ENCODE assay signal across 9 cellular contexts in genomic region chr11:35214792-35215193, GRCh38.
DNase-seq lines count a peak whose midpoint lies in the region; ATAC-seq and TF ChIP-seq lines count a peak whose summit lies in the region.
"Had no signal": no experiment of that assay in that cellular context is flagged by ENCODE, and none has a peak within 500 bp of the region (broad histone marks: within the 10 kb centered on the region; RNA-seq: fewer than 3 reads in every experiment).

No MANE protein-coding gene starts in this region.

- no peak overlapping the region for H3K4me3 ChIP-seq in endodermal cell (ENCODE audit: low read length)

- H3K4me1 ChIP-seq in endodermal cell (ENCODE audit: control insufficient read depth, insufficient read depth, low read length): no peaks in the 10 kb centered on the region

- TF ChIP-seq CTCF in endodermal cell (conservative IDR thresholded peaks at IDR 0.05): no peak

- peaks cover 89% of the 10 kb centered on the region for H3K36me3 Mint-ChIP-seq in T-cell
- no peaks in the 10 kb centered on the region for H3K36me3 Mint-ChIP-seq in endodermal cell (ENCODE audit: low read depth)

- peak; percentile 64 for DNase-seq in ELF-1 (ENCODE audit: low read depth, low spot score)
- peak in 2 of 34 experiments; percentile 12 to 26 for DNase-seq in T-cell
- DNase-seq in endodermal cell: peak; percentile 89
- peak; percentile 77 for DNase-seq in smooth muscle cell of the brain vasculature (ENCODE audit: low read depth, low spot score)
- DNase-seq in NCI-H1048 (lab: John Stamatoyannopoulos, UW): no peak
- no peak for DNase-seq in GM19240 (ENCODE audit: insufficient read length, low spot score)
- DNase-seq in UCSD-AML1 (lab: John Stamatoyannopoulos, UW; ENCODE audit: unreplicated experiment): no peak
- DNase-seq: SIG-M5 had no signal

- no peak overlapping the region for H3K27ac ChIP-seq in endodermal cell (ENCODE audit: low read depth, low read length)

- H3K27ac Mint-ChIP-seq in T-cell: peak overlapping the region; percentile 94 to 97
- peak overlapping the region; percentile 28 for H3K27ac Mint-ChIP-seq in endodermal cell

- CTCF ChIA-PET in T-cell (lab: Charles Lee): no interaction called here

- no peaks in the 10 kb centered on the region for H3K27me3 ChIP-seq in endodermal cell (ENCODE audit: control insufficient read depth, insufficient read depth, low read length, poor library complexity, severe bottlenecking)

- H3K9ac ChIP-seq in endodermal cell (ENCODE audit: extremely low read depth, low read length, poor library complexity, severe bottlenecking): no peak overlapping the region

- H3K36me3 ChIP-seq in endodermal cell (ENCODE audit: control insufficient read depth, insufficient read depth, low read length): no peaks in the 10 kb centered on the region

- POLR2A ChIA-PET in T-cell (lab: Charles Lee): no interaction called here

- 20 to 41% methylated on average over 1 of the region's 1 CpG for WGBS in endodermal cell (ENCODE audit: insufficient coverage in 1 of 2, insufficient read length in 1 of 2), 2 experiments

- H3K9me3 Mint-ChIP-seq in T-cell (peaks cover 0 to 8% (median 7%) of the 10 kb centered on the region in 3 donors), endodermal cell (peaks cover 5% of the 10 kb centered on the region)

- H3K4me1 Mint-ChIP-seq in T-cell: peaks cover 72 to 89% (median 83%) of the 10 kb centered on the region in 3 donors
- H3K4me1 Mint-ChIP-seq in endodermal cell: peaks cover 10% of the 10 kb centered on the region

- H3K27me3 Mint-ChIP-seq in T-cell (no peaks in the 10 kb centered on the region), endodermal cell (ENCODE audit: insufficient read depth) (peaks cover 15% of the 10 kb centered on the region)

- peak in 3 of 4 experiments; percentile 9 to 37 (median 33) for ATAC-seq in T-cell (replicated peaks in 1 of 4)
- no peak for ATAC-seq in GM19351 (IDR thresholded peaks at IDR 0.05; ENCODE audit: unreplicated experiment)

- peaks cover 5% of the 10 kb centered on the region for H3K9me3 ChIP-seq in endodermal cell (ENCODE audit: control insufficient read depth, low read length)

- H3K4me3 Mint-ChIP-seq in T-cell (peak overlapping the region in 2 of 3 donors; percentile 5 to 38), endodermal cell (no peak overlapping the region)

Comparison
In these comparisons a context has a peak if more than half of its experiments do, and no peak if none do; other contexts are left out.
1. DNase-seq: peak in ELF-1 (single experiment), endodermal cell (single experiment) and smooth muscle cell of the brain vasculature (single experiment); none in NCI-H1048 (single experiment), GM19240 (single experiment) and UCSD-AML1 (single experiment).